ENCODE assay signal across 9 cellular contexts in the genomic region with DNA sequence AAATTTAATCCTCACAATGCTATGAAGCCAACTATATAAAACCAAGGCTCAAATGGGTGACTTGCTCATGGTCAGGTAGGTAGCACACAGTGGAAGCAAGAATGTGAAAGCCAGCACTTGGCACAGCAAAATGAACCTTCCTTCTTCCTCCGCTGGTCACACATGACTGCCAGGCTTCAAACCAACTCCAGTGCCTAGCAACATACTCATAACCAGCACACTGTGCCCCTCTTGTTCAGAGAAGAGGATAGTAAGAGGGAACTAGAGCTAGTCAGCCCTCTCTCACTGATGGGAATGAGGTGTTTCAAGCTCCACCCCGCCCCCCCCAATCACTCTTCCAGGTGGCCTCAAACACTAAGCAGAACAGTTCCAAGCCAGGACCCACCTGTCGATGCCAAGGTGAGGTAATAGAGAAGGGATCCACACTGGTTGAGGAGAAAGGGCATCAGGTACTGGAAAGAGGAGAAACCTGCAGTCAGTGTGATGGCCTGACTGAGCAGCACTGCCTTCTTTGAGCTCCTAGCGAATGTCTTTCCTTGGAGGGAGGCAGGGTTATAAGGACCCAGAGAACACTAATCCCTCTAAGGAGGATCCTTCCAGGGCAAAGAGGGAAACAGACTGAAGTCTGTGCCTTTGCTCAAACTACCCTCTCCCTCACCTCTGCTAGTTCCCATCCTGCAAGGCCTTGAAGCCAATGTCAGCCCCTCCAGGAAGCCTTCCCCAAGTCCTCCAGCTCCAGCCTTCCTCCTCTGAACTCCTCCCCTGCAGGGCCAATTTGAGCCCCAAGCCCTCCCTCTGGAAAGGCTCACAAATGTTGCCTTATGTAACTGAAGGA. TPM values are rescaled to one million over a fixed set of nuclear protein-coding genes. Genes with fewer than 3 reads are reported as not detected.
DNase-seq lines count a peak whose midpoint lies in the region; ATAC-seq lines count a peak whose summit lies in the region.
"Had no signal": no experiment of that assay in that cellular context is flagged by ENCODE, and none has a peak within 500 bp of the region (broad histone marks: within the 10 kb centered on the region; RNA-seq: fewer than 3 reads in every experiment).

No MANE protein-coding gene starts in this region.

- peak overlapping the region; percentile 99 for H3K4me3 ChIP-seq in right cardiac atrium (ENCODE audit: low read length)
- H3K4me3 ChIP-seq in skin epidermis: peak overlapping the region in 6 of 7 experiments; percentile 61 to 96 (median 91)

- intact Hi-C loops in right cardiac atrium (cut with DNase I): no loop called here

- 93% methylated on average over 4 of the region's 4 CpGs for WGBS in right cardiac atrium

- ATAC-seq in T-helper 17 cell: no peak
- peak in 1 of 2 donors; percentile 1 for ATAC-seq in right cardiac atrium
- no peak for ATAC-seq in HG02571 (IDR thresholded peaks at IDR 0.05; ENCODE audit: unreplicated experiment)

- H3K27me3 Mint-ChIP-seq in T-helper 17 cell: no peaks in the 10 kb centered on the region

- DNase-seq in NCI-H2107 treated with DMSO at 0.1 percent for 48 hours (lab: John Stamatoyannopoulos, UW; ENCODE audit: unreplicated experiment): peak; percentile 23
- DNase-seq in NCI-H2107 (lab: John Stamatoyannopoulos, UW): no peak
- DNase-seq in T-helper 17 cell: no peak
- DNase-seq in right cardiac atrium: no peak
- no peak for DNase-seq in RKO (ENCODE audit: low spot score)
- DNase-seq in HT-29 (ENCODE audit: low spot score): no peak

- peak overlapping the region; percentile 92 for H3K4me3 Mint-ChIP-seq in T-helper 17 cell

- no peaks in the 10 kb centered on the region for H3K27me3 ChIP-seq in right cardiac atrium (ENCODE audit: control insufficient read depth, insufficient read depth)

- H3K4me1 ChIP-seq in right cardiac atrium (ENCODE audit: control insufficient read depth, insufficient read depth, low read length): peaks cover 8% of the 10 kb centered on the region

- H3K27ac Mint-ChIP-seq in T-helper 17 cell: peak overlapping the region; percentile 95

- H3K27ac ChIP-seq in right cardiac atrium (ENCODE audit: low read length): no peak overlapping the region
- peak overlapping the region in 17 of 21 experiments; percentile 1 to 100 (median 95) for H3K27ac ChIP-seq in skin epidermis

- H3K4me1 Mint-ChIP-seq in T-helper 17 cell: peaks cover 21% of the 10 kb centered on the region

- no peaks in the 10 kb centered on the region for H3K36me3 Mint-ChIP-seq in T-helper 17 cell (ENCODE audit: low read depth)

- H3K9me3 ChIP-seq in T-helper 17 cell (ENCODE audit: control insufficient read depth, low read length, poor library complexity, severe bottlenecking) (no peaks in the 10 kb centered on the region), right cardiac atrium (ENCODE audit: control insufficient read depth, low read length) (no peaks in the 10 kb centered on the region)

RNA-seq across cellular contexts. Expression of a gene that starts 1.2 kb away (rescaled TPM):
- total RNA-seq in T-helper 17 cell: 10 to 100 TPM; 13.1 to 18.8 TPM
- 10 to 100 TPM in 3 of 4 donors, 1 to 10 TPM in 1; 9.1 to 14.4 (median 13.9) TPM for total RNA-seq in right cardiac atrium
- 13.6 TPM for polyA plus RNA-seq in right cardiac atrium
- 21.7 and 25.1 TPM in 2 replicates for total RNA-seq in HT-29 (2014; rRNA removed; shearing (Covaris generic))

RNA-seq across cellular contexts. Expression of a gene that starts 1.2 kb away (rescaled TPM):
- total RNA-seq in T-helper 17 cell (100 to 1,000 TPM; 116 to 132 TPM), right cardiac atrium (100 to 1,000 TPM in 1 of 4 donors, 10 to 100 TPM in 3; 99.2 to 104 (median 99.8) TPM)
- 127 TPM for polyA plus RNA-seq in right cardiac atrium
- 331 and 332 TPM in 2 replicates for total RNA-seq in HT-29 (2014; rRNA removed; shearing (Covaris generic))

RNA-seq across cellular contexts. Expression of a gene that starts 12.1 kb away (rescaled TPM):
- total RNA-seq in T-helper 17 cell (not detected), right cardiac atrium (not detected)
- polyA plus RNA-seq in right cardiac atrium: 0.05 TPM
- not detected in 2 replicates for total RNA-seq in HT-29 (2014; rRNA removed; shearing (Covaris generic))
- total RNA-seq: frontal cortex had no signal

RNA-seq across cellular contexts. Expression of a gene that starts 15.5 kb away (rescaled TPM):
- total RNA-seq in T-helper 17 cell: 1 to 10 TPM; 3.2 to 4.1 TPM
- total RNA-seq in right cardiac atrium: 1 to 10 TPM in 3 of 4 donors, under 1 TPM in 1; 0.81 to 1.5 (median 1.5) TPM
- polyA plus RNA-seq in right cardiac atrium: 1.00 TPM
- 4.8 and 9.1 TPM in 2 replicates for total RNA-seq in HT-29 (2014; rRNA removed; shearing (Covaris generic))

RNA-seq across cellular contexts. Expression of a gene that starts 20.6 kb away (rescaled TPM):
- total RNA-seq in T-helper 17 cell (1 to 10 TPM; 4.7 to 4.9 TPM), right cardiac atrium (10 to 100 TPM in 3 of 4 donors, 1 to 10 TPM in 1; 8.0 to 18.4 (median 14.5) TPM)
- polyA plus RNA-seq in right cardiac atrium: 26.9 TPM
- 9.5 and 12.3 TPM in 2 replicates for total RNA-seq in HT-29 (2014; rRNA removed; shearing (Covaris generic))
